ENCODE assay signal across 10 cellular contexts in the genomic region with DNA sequence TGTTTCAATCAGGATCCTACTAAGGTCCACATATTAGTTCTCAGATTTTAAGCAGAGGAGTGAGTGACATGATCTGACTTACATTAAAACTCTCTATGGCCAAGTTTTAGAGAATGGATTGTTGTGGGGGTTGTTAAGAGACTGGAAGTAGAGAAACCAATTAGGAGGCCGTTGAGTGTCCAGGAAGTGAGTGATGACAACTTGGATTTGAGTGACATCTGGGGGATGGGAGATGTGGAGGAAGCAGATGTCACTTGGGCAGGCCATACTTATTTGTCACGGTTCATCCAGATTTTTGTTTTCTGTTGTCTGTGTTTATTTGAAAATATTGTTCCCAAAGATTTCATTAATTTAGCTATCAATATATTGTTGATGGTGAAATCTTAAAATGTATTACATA. TPM values are rescaled to one million over a fixed set of nuclear protein-coding genes. Genes with fewer than 3 reads are reported as not detected.
A peak's percentile ranks its signal among the peaks of the same experiment; 100 is the strongest.
DNase-seq lines count a peak whose midpoint lies in the region; TF ChIP-seq lines count a peak whose summit lies in the region.
"Had no signal": no experiment of that assay in that cellular context is flagged by ENCODE, and none has a peak within 500 bp of the region (broad histone marks: within the 10 kb centered on the region; RNA-seq: fewer than 3 reads in every experiment).

No MANE protein-coding gene starts in this region.

- H3K36me3 ChIP-seq in A673 (ENCODE audit: insufficient read depth, low read length, poor library complexity, severe bottlenecking) (peaks cover 8% of the 10 kb centered on the region), suprapubic skin (peaks cover 11% of the 10 kb centered on the region)

- POLR2A ChIA-PET in A673 (lab: Charles Lee; ENCODE audit: low non-redundant PET), result no interaction called here

- peak overlapping the region; percentile 7 for H3K27ac Mint-ChIP-seq in endothelial cell (ENCODE audit: unreplicated experiment)

- DNase-seq in A673 (ENCODE audit: low spot score) (peak; percentile 70), DMS53 treated with DMSO at 0.1 percent for 48 hours (lab: John Stamatoyannopoulos, UW; ENCODE audit: unreplicated experiment) (peak; percentile 57), RPMI7951 (ENCODE audit: low read depth) (peak; percentile 12), endothelial cell (ENCODE audit: low spot score) (no peak), NCI-H446 (lab: John Stamatoyannopoulos, UW) (no peak), occipital lobe (lab: John Stamatoyannopoulos, UW) (no peak), suprapubic skin (ENCODE audit: low spot score in 2 of 2) (no peak)
- no peak for DNase-seq in stimulated activated CD4-positive, alpha-beta T cell treated with anti-CD3 and anti-CD28 coated beads, Interleukin-4, amount 100 ng/mL, for 1 hour
- DNase-seq: activated CD4-positive, alpha-beta T cell treated with anti-CD3 and anti-CD28 coated beads for 48 hours; erythroblast had no signal

- no peaks in the 10 kb centered on the region for H3K27me3 Mint-ChIP-seq in endothelial cell (ENCODE audit: unreplicated experiment)

- H3K36me3 Mint-ChIP-seq in endothelial cell (ENCODE audit: low read depth, unreplicated experiment), result peaks cover 7% of the 10 kb centered on the region

- no TSS peak for BruUV-seq in A673 (replicated peaks; lab: Mats Ljungman, UMichigan)

- TF ChIP-seq POLR2A in suprapubic skin (IDR thresholded peaks at IDR 0.05), result no peak

- no peak for TF ChIP-seq EP300 in suprapubic skin (IDR thresholded peaks at IDR 0.05)

- H3K4me1 Mint-ChIP-seq in endothelial cell (ENCODE audit: unreplicated experiment), result peaks cover 49% of the 10 kb centered on the region

- peaks cover 60% of the 10 kb centered on the region for H3K4me1 ChIP-seq in A673 (ENCODE audit: insufficient read depth, low read length, poor library complexity, severe bottlenecking)
- H3K4me1 ChIP-seq in suprapubic skin, result peaks cover 64% of the 10 kb centered on the region

- CTCF ChIA-PET in A673 (lab: Charles Lee), result no interaction called here

- 34% methylated on average over 2 of the region's 2 CpGs for WGBS in suprapubic skin

- no peak overlapping the region for H3K4me3 ChIP-seq in A673 (ENCODE audit: low read depth, low read length, poor library complexity, severe bottlenecking)
- H3K4me3 ChIP-seq in suprapubic skin, result no peak overlapping the region

- intact Hi-C loops in A673 (cut with micrococcal nuclease; ENCODE audit: unreplicated experiment), result no loop called here

- H3K27me3 ChIP-seq in A673 (replicated peaks; ENCODE audit: insufficient read depth, low read depth, low read length, poor library complexity) (no peaks in the 10 kb centered on the region), suprapubic skin (no peaks in the 10 kb centered on the region)

- TF ChIP-seq CTCF in A673 (conservative IDR thresholded peaks at IDR 0.05; ENCODE audit: low read depth, low read length) (no peak), endothelial cell (IDR thresholded peaks at IDR 0.05; ENCODE audit: unreplicated experiment) (no peak), suprapubic skin (IDR thresholded peaks at IDR 0.05) (no peak)

- H3K4me3 Mint-ChIP-seq in endothelial cell (ENCODE audit: unreplicated experiment), result no peak overlapping the region

- H3K27ac ChIP-seq in A673 (ENCODE audit: low read depth, low read length, poor library complexity, severe bottlenecking) (peak overlapping the region; percentile 26), suprapubic skin (no peak overlapping the region)

- H3K9me3 ChIP-seq in A673 (ENCODE audit: low read depth, low read length, poor library complexity, severe bottlenecking), result no peaks in the 10 kb centered on the region
- no peaks in the 10 kb centered on the region for H3K9me3 ChIP-seq in suprapubic skin

- no peaks in the 10 kb centered on the region for H3K9me3 Mint-ChIP-seq in endothelial cell (ENCODE audit: unreplicated experiment)

RNA-seq across cellular contexts. Expression of gene ADD1, which starts 28.3 kb away (rescaled TPM):
- 232 and 237 TPM in 2 replicates for total RNA-seq in A673 (2021)
- total RNA-seq in RPMI7951 (2014; rRNA removed; shearing (Covaris generic)), result 115 and 136 TPM in 2 replicates
- 337 TPM for total RNA-seq in endothelial cell (ENCODE audit: unreplicated experiment)
- total RNA-seq in occipital lobe, result 166 TPM
- 100 to 1,000 TPM; 122 to 299 (median 196) TPM for total RNA-seq in suprapubic skin

Comparison
In these comparisons a context has a peak if more than half of its experiments do, and no peak if none do; other contexts are left out.
1. DNase-seq: peak in A673 (single experiment), DMS53 treated with DMSO at 0.1 percent for 48 hours (single experiment) and RPMI7951 (single experiment); none in endothelial cell (single experiment), NCI-H446 (0 of 2), stimulated activated CD4-positive, alpha-beta T cell treated with anti-CD3 and anti-CD28 coated beads, Interleukin-4, amount 100 ng/mL, for 1 hour (single experiment), occipital lobe (single experiment) and suprapubic skin (0 of 2).